15 cellular contexts compared by ENCODE assay signal in the genomic region with DNA sequence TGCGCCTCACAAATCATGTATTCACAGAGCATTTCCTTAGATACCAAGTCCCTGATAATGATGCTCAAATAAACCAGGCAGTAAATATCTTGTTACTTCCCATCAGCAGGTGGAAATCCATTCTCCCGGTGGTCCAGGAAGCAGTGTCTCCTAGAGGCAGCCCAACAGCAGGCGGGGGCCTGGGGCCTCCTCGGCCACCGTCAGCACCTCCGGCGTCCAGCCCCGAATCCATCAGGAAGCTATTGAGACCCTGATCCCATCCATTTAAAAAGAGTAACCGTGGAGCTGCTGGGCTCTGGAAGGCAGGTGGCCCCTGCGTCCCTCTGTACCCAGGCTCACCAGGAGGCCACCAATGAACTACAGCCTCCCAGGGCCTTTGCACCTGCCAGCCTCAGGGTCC. TPM values are rescaled to one million over a fixed set of nuclear protein-coding genes. Genes with fewer than 3 reads are reported as not detected.
DNase-seq lines count a peak whose midpoint lies in the region; ATAC-seq lines count a peak whose summit lies in the region.
"Had no signal": no experiment of that assay in that cellular context is flagged by ENCODE, and none has a peak within 500 bp of the region (broad histone marks: within the 10 kb centered on the region; RNA-seq: fewer than 3 reads in every experiment).

No MANE protein-coding gene starts in this region.

- H2BK12ac ChIP-seq in mesenchymal stem cell (ENCODE audit: low read length in 2 of 2) = no peak overlapping the region

- no peak overlapping the region for H3K18ac ChIP-seq in mesenchymal stem cell (ENCODE audit: low read depth in 1 of 2, low read length in 2 of 2)

- no peak overlapping the region for H2BK15ac ChIP-seq in mesenchymal stem cell (ENCODE audit: low read depth, poor library complexity, severe bottlenecking)

- in situ Hi-C loops in G401 (cut with HindIII; ENCODE audit: low sequenced_read_pairs) = no loop called here

- peaks cover 13 to 56% (median 40%) of the 10 kb centered on the region in 11 experiments; a peak in 18 of 22 replicates for H4K20me1 ChIP-seq in BLaER1 treated with 17β-estradiol and CSF1 and Interleukin-3, amounts not matched to agents 10 nM and 100 nM

- peak overlapping the region in 6 of 11 experiments; percentile 56 to 77 (median 61); a peak in 8 of 22 replicates for H3K4me2 ChIP-seq in BLaER1 treated with 17β-estradiol and CSF1 and Interleukin-3, amounts not matched to agents 10 nM and 100 nM
- H3K4me2 ChIP-seq in mesenchymal stem cell (ENCODE audit: low read length, poor library complexity, severe bottlenecking) = no peak overlapping the region

- H3K9me3 ChIP-seq in BLaER1 treated with 17β-estradiol and CSF1 and Interleukin-3, amounts not matched to agents 10 nM and 100 nM (replicated peaks in 1 of 11) = peaks cover 0 to 16% (median 8%) of the 10 kb centered on the region in 11 experiments; a peak in 9 of 22 replicates
- no peaks in the 10 kb centered on the region for H3K9me3 ChIP-seq in mesenchymal stem cell (ENCODE audit: control insufficient read depth, low read length)

- H2AK5ac ChIP-seq in mesenchymal stem cell (ENCODE audit: low read length, severe bottlenecking) = peak overlapping the region; percentile 18

- H2BK5ac ChIP-seq in mesenchymal stem cell (ENCODE audit: low read depth, low read length, poor library complexity, severe bottlenecking) = no peak overlapping the region

- peaks cover 51 to 60% of the 10 kb centered on the region in 2 donors for H3K36me3 Mint-ChIP-seq in stimulated activated naive B cell treated with anti-CD40 and anti-IgM and Interleukin-4, amounts not matched to agents 10 μg/mL and 1 μg/mL and 100 μg/mL, for 72 hours
- H3K36me3 Mint-ChIP-seq: CD4-positive, alpha-beta memory T cell had no signal

- H3K36me3 ChIP-seq in BLaER1 treated with 17β-estradiol and CSF1 and Interleukin-3, amounts not matched to agents 10 nM and 100 nM = peaks cover 0 to 36% (median 19%) of the 10 kb centered on the region in 11 experiments; a peak in 17 of 22 replicates
- H3K36me3 ChIP-seq in mesenchymal stem cell (ENCODE audit: control insufficient read depth in 1 of 2, insufficient read depth in 2 of 2, low read depth in 1 of 2, low read length in 2 of 2) = peaks cover 24 to 45% of the 10 kb centered on the region in 2 experiments

- H3K9ac ChIP-seq in BLaER1 treated with 17β-estradiol and CSF1 and Interleukin-3, amounts not matched to agents 10 nM and 100 nM = no peak overlapping the region
- H3K9ac ChIP-seq in mesenchymal stem cell (ENCODE audit: low read length) = no peak overlapping the region

- peak overlapping the region; percentile 81 for H3K27ac Mint-ChIP-seq in stimulated activated naive B cell treated with anti-CD40 and anti-IgM and Interleukin-4, amounts not matched to agents 10 μg/mL and 1 μg/mL and 100 μg/mL, for 72 hours
- H3K27ac Mint-ChIP-seq: CD4-positive, alpha-beta memory T cell had no signal

- H3K14ac ChIP-seq in mesenchymal stem cell (ENCODE audit: low read length in 2 of 2) = no peak overlapping the region

- H2AFZ ChIP-seq in mesenchymal stem cell (ENCODE audit: low read depth, low read length) = no peak overlapping the region

- ATAC-seq in stimulated activated naive B cell treated with anti-CD40 and anti-IgM and Interleukin-4, amounts not matched to agents 10 μg/mL and 1 μg/mL and 100 μg/mL, for 72 hours (replicated peaks) = no peak
- no peak for ATAC-seq in HG03135 (IDR thresholded peaks at IDR 0.05; ENCODE audit: unreplicated experiment)

- no peak overlapping the region for H4K8ac ChIP-seq in mesenchymal stem cell (ENCODE audit: low read length)

- no peak overlapping the region for H2BK120ac ChIP-seq in mesenchymal stem cell (ENCODE audit: low read depth, low read length)

- peaks cover 4 to 10% of the 10 kb centered on the region in 2 donors for H3K9me3 Mint-ChIP-seq in stimulated activated naive B cell treated with anti-CD40 and anti-IgM and Interleukin-4, amounts not matched to agents 10 μg/mL and 1 μg/mL and 100 μg/mL, for 72 hours
- H3K9me3 Mint-ChIP-seq: CD4-positive, alpha-beta memory T cell; IgD-negative memory B cell had no signal

- no peak overlapping the region for H3K23ac ChIP-seq in mesenchymal stem cell (ENCODE audit: low read length in 2 of 2)

- H3K4ac ChIP-seq in mesenchymal stem cell (ENCODE audit: low read depth in 1 of 2, low read length in 2 of 2) = no peak overlapping the region

- peaks cover 48 to 58% of the 10 kb centered on the region in 2 donors for H3K4me1 Mint-ChIP-seq in stimulated activated naive B cell treated with anti-CD40 and anti-IgM and Interleukin-4, amounts not matched to agents 10 μg/mL and 1 μg/mL and 100 μg/mL, for 72 hours
- H3K4me1 Mint-ChIP-seq: CD4-positive, alpha-beta memory T cell had no signal

- WGBS in mesenchymal stem cell = 97% methylated on average over 10 of the region's 10 CpGs

- H3K4me3 ChIP-seq in BLaER1 treated with 17β-estradiol and CSF1 and Interleukin-3, amounts not matched to agents 10 nM and 100 nM = no peak overlapping the region
- no peak overlapping the region for H3K4me3 ChIP-seq in mesenchymal stem cell (ENCODE audit: insufficient read depth in 1 of 2, low read depth in 1 of 2, low read length in 2 of 2)

- no peaks in the 10 kb centered on the region for H3K27me3 ChIP-seq in BLaER1 treated with 17β-estradiol and CSF1 and Interleukin-3, amounts not matched to agents 10 nM and 100 nM
- no peaks in the 10 kb centered on the region for H3K27me3 ChIP-seq in mesenchymal stem cell (ENCODE audit: control insufficient read depth in 1 of 2, insufficient read depth in 1 of 2, low read length in 2 of 2)

- H3K27ac ChIP-seq in BLaER1 treated with 17β-estradiol and CSF1 and Interleukin-3, amounts not matched to agents 10 nM and 100 nM = no peak overlapping the region
- peak overlapping the region; percentile 72 for H3K27ac ChIP-seq in mesenchymal stem cell (ENCODE audit: low read length, poor library complexity, severe bottlenecking)
- H3K27ac ChIP-seq: C4-2B had no signal

- H4K91ac ChIP-seq in mesenchymal stem cell (ENCODE audit: low read length) = no peak overlapping the region

- DNase-seq in NCI-H146 treated with DMSO at 0.1 percent for 48 hours (lab: John Stamatoyannopoulos, UW; ENCODE audit: unreplicated experiment) (peak; percentile 2), mesenchymal stem cell (no peak), G401 (ENCODE audit: low spot score) (no peak), amniotic stem cell (lab: John Stamatoyannopoulos, UW) (no peak)
- DNase-seq in stimulated activated naive B cell treated with anti-CD40 and anti-IgM and Interleukin-4, amounts not matched to agents 10 μg/mL and 1 μg/mL and 100 μg/mL, for 72 hours = no peak
- DNase-seq: ACHN; CD4-positive, alpha-beta memory T cell; DMS79 treated with DMSO at 0.1 percent for 48 hours; EL; GDM1; KG1 had no signal

- H3K4me3 Mint-ChIP-seq in stimulated activated naive B cell treated with anti-CD40 and anti-IgM and Interleukin-4, amounts not matched to agents 10 μg/mL and 1 μg/mL and 100 μg/mL, for 72 hours = no peak overlapping the region
- H3K4me3 Mint-ChIP-seq: CD4-positive, alpha-beta memory T cell; IgD-negative memory B cell had no signal

- peaks cover 13% of the 10 kb centered on the region for H3K79me1 ChIP-seq in mesenchymal stem cell (replicated peaks; ENCODE audit: low read length, poor library complexity, severe bottlenecking)

- H3K4me1 ChIP-seq in BLaER1 treated with 17β-estradiol and CSF1 and Interleukin-3, amounts not matched to agents 10 nM and 100 nM = peaks cover 30 to 81% (median 55%) of the 10 kb centered on the region in 10 experiments
- peaks cover 66% of the 10 kb centered on the region for H3K4me1 ChIP-seq in mesenchymal stem cell (ENCODE audit: control insufficient read depth, insufficient read depth, low read depth, low read length)

- H3K27me3 Mint-ChIP-seq in stimulated activated naive B cell treated with anti-CD40 and anti-IgM and Interleukin-4, amounts not matched to agents 10 μg/mL and 1 μg/mL and 100 μg/mL, for 72 hours = no peaks in the 10 kb centered on the region
- H3K27me3 Mint-ChIP-seq: CD4-positive, alpha-beta memory T cell; IgD-negative memory B cell had no signal

RNA-seq across cellular contexts. Expression of gene VAV2, which starts 54.0 kb away (rescaled TPM):
- 11.6 TPM for polyA plus RNA-seq in mesenchymal stem cell (2013, experiment 1 of 2)
- polyA plus RNA-seq in mesenchymal stem cell (2013, experiment 2 of 2) = 11.1 TPM
- total RNA-seq in G401 (2014; rRNA removed; shearing (Covaris generic)) = 18.9 and 21.4 TPM in 2 replicates
